1 cellular context compared by ENCODE assay signal in the genomic region with DNA sequence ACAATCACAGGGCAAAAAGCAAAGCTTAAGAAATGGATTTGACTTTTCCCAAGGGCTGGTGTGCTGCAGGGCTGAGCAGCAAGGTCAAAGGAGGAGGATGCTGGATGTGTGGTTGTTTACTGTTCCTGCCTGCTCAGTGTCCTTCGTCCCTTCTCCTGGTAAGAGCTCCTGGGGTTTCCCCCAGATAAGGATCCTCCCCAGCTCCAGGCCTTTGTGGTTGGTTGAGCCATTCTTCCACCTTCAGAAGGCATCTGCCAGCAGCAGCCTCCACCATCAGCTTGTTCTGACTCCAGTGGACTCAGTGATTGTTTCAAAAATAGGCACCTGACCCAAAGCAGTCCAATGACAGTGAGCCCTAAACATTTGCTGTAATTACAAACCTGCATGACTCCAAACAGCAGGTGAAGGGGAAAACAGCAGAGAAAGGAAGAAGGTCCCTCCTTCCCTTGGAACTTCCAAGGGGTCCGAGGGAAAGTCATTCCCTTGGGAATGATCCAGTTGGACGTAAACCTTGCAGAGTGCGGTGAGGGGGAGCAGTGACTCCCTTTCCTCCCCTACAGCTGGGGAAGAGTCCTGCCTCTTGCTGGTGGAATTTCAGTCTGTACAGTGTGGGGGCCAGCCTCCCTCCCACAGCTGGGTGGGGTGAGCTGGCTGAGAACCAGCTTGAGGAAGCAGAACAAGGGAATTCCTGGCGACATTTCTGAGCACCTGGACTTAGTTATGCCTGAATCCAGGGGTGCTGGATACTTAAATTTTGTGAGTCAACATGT.
TF ChIP-seq lines count a peak whose summit lies in the region.

No MANE protein-coding gene starts in this region.

TF ChIP-seq in HepG2, 621 proteins besides CTCF, POLR2A, EP300 and RAD21 (continued from another document):
- TF ChIP-seq, protein P1, sequence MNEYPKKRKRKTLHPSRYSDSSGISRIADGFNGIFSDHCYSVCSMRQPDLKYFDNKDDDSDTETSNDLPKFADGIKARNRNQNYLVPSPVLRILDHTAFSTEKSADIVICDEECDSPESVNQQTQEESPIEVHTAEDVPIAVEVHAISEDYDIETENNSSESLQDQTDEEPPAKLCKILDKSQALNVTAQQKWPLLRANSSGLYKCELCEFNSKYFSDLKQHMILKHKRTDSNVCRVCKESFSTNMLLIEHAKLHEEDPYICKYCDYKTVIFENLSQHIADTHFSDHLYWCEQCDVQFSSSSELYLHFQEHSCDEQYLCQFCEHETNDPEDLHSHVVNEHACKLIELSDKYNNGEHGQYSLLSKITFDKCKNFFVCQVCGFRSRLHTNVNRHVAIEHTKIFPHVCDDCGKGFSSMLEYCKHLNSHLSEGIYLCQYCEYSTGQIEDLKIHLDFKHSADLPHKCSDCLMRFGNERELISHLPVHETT (CRISPR knock-in tag; conservative IDR thresholded peaks at IDR 0.05), result no peak
- TF ChIP-seq ZNF792 (CRISPR knock-in tag; IDR thresholded peaks at IDR 0.05) (no peak), GABPB1 (CRISPR knock-in tag; IDR thresholded peaks at IDR 0.05) (no peak), KDM2A (CRISPR knock-in tag; IDR thresholded peaks at IDR 0.05; ENCODE audit: borderline replicate concordance, low read depth) (no peak), ZC3H13 (CRISPR knock-in tag; IDR thresholded peaks at IDR 0.05) (no peak), GATAD2A (CRISPR knock-in tag; IDR thresholded peaks at IDR 0.05) (no peak), KMT2A (CRISPR knock-in tag; IDR thresholded peaks at IDR 0.05) (no peak), ZNF225 (CRISPR knock-in tag; IDR thresholded peaks at IDR 0.05) (no peak), ZBTB38 (CRISPR knock-in tag; IDR thresholded peaks at IDR 0.05) (no peak), SETDB1 (CRISPR knock-in tag; IDR thresholded peaks at IDR 0.05; ENCODE audit: borderline replicate concordance) (no peak)
- TF ChIP-seq, protein P2, sequence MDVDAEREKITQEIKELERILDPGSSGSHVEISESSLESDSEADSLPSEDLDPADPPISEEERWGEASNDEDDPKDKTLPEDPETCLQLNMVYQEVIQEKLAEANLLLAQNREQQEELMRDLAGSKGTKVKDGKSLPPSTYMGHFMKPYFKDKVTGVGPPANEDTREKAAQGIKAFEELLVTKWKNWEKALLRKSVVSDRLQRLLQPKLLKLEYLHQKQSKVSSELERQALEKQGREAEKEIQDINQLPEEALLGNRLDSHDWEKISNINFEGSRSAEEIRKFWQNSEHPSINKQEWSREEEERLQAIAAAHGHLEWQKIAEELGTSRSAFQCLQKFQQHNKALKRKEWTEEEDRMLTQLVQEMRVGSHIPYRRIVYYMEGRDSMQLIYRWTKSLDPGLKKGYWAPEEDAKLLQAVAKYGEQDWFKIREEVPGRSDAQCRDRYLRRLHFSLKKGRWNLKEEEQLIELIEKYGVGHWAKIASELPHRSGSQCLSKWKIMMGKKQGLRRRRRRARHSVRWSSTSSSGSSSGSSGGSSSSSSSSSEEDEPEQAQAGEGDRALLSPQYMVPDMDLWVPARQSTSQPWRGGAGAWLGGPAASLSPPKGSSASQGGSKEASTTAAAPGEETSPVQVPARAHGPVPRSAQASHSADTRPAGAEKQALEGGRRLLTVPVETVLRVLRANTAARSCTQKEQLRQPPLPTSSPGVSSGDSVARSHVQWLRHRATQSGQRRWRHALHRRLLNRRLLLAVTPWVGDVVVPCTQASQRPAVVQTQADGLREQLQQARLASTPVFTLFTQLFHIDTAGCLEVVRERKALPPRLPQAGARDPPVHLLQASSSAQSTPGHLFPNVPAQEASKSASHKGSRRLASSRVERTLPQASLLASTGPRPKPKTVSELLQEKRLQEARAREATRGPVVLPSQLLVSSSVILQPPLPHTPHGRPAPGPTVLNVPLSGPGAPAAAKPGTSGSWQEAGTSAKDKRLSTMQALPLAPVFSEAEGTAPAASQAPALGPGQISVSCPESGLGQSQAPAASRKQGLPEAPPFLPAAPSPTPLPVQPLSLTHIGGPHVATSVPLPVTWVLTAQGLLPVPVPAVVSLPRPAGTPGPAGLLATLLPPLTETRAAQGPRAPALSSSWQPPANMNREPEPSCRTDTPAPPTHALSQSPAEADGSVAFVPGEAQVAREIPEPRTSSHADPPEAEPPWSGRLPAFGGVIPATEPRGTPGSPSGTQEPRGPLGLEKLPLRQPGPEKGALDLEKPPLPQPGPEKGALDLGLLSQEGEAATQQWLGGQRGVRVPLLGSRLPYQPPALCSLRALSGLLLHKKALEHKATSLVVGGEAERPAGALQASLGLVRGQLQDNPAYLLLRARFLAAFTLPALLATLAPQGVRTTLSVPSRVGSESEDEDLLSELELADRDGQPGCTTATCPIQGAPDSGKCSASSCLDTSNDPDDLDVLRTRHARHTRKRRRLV (CRISPR knock-in tag; IDR thresholded peaks at IDR 0.05), result no peak
- TF ChIP-seq, protein P3, sequence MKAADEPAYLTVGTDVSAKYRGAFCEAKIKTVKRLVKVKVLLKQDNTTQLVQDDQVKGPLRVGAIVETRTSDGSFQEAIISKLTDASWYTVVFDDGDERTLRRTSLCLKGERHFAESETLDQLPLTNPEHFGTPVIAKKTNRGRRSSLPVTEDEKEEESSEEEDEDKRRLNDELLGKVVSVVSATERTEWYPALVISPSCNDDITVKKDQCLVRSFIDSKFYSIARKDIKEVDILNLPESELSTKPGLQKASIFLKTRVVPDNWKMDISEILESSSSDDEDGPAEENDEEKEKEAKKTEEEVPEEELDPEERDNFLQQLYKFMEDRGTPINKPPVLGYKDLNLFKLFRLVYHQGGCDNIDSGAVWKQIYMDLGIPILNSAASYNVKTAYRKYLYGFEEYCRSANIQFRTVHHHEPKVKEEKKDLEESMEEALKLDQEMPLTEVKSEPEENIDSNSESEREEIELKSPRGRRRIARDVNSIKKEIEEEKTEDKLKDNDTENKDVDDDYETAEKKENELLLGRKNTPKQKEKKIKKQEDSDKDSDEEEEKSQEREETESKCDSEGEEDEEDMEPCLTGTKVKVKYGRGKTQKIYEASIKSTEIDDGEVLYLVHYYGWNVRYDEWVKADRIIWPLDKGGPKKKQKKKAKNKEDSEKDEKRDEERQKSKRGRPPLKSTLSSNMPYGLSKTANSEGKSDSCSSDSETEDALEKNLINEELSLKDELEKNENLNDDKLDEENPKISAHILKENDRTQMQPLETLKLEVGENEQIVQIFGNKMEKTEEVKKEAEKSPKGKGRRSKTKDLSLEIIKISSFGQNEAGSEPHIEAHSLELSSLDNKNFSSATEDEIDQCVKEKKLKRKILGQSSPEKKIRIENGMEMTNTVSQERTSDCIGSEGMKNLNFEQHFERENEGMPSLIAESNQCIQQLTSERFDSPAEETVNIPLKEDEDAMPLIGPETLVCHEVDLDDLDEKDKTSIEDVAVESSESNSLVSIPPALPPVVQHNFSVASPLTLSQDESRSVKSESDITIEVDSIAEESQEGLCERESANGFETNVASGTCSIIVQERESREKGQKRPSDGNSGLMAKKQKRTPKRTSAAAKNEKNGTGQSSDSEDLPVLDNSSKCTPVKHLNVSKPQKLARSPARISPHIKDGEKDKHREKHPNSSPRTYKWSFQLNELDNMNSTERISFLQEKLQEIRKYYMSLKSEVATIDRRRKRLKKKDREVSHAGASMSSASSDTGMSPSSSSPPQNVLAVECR (CRISPR knock-in tag; IDR thresholded peaks at IDR 0.05; ENCODE audit: borderline replicate concordance), result no peak
